In the genomic region with DNA sequence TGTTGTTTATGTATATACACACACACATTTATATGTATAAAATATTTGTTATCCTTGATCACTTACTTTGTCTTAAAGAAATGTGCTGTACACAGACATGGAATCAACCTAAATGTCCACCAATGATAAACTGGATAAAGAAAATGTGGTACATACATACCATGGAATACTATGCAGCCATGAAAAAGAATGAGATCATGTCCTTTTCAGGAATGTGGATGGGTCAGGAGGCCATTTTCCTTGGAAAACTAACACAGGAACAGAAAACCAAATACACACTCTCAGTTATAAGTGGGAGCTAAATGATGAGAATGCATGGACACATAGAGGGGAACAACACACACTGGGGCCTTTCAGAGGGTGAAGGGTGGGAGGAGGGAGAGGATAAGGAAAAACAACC, we compare ENCODE assay signal across 4 cellular contexts.
A peak's percentile ranks its signal among the peaks of the same experiment; 100 is the strongest.
TF ChIP-seq lines count a peak whose summit lies in the region.

No MANE protein-coding gene starts in this region.

TF ChIP-seq in HEK293, 187 proteins besides CTCF, POLR2A, EP300 and RAD21:
- TF ChIP-seq ZNF146 (tag by site-specific recombination; IDR thresholded peaks at IDR 0.05) = 0 out of 2 replicates have a peak, but pooled peaks have one; percentile 10

TF ChIP-seq in WTC11, 78 proteins besides CTCF, POLR2A, EP300 and RAD21:
- peak; percentile 82 for TF ChIP-seq GTF2I (CRISPR knock-in tag; conservative IDR thresholded peaks at IDR 0.05)

TF ChIP-seq in K562, 482 proteins besides CTCF, POLR2A, EP300 and RAD21:
- TF ChIP-seq ZNF146 (CRISPR knock-in tag; IDR thresholded peaks at IDR 0.05; ENCODE audit: unreplicated experiment) = peak; percentile 57

TF ChIP-seq in H1, 55 proteins besides CTCF, POLR2A, EP300 and RAD21:
- peak; percentile 71 for TF ChIP-seq KDM1A (IDR thresholded peaks at IDR 0.05; ENCODE audit: borderline replicate concordance, low read length)
